ENCODE assay signal across 13 cellular contexts in the genomic region with DNA sequence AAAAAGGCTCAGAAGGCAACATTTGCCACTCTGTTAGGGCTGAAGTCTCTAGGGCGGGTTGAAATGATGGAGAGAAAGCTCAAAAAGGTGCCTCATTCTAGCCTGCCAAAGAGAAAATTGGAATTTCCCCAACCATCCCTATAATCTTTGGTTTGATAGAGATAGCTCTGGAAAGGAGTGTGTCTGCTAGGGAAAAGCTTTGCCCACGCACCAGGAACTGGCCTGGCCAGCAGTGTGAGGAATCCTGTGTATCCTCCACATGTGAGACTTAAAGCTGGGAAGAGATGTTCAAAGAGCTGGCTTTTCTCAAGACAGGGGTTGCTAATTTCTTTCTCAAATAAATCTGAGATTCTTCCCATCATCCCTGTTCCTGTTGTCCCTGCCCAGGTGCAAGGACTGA.
DNase-seq lines count a peak whose midpoint lies in the region; ATAC-seq and TF ChIP-seq lines count a peak whose summit lies in the region.
"Had no signal": no experiment of that assay in that cellular context is flagged by ENCODE, and none has a peak within 500 bp of the region (broad histone marks: within the 10 kb centered on the region; RNA-seq: fewer than 3 reads in every experiment).

No MANE protein-coding gene starts in this region.

- H2BK120ac ChIP-seq in H9 (ENCODE audit: low read depth, low read length, poor library complexity, severe bottlenecking) = no peak overlapping the region

- no peak overlapping the region for H4K91ac ChIP-seq in H9 (ENCODE audit: insufficient read length, low read depth, low read length)

- H3K4me3 Mint-ChIP-seq in H9 = no peak overlapping the region
- no peak overlapping the region for H3K4me3 Mint-ChIP-seq in endodermal cell
- H3K4me3 Mint-ChIP-seq: CD4-positive, alpha-beta T cell had no signal

- H3K9me3 ChIP-seq in H9 (ENCODE audit: control insufficient read depth, low read depth, low read length) (no peaks in the 10 kb centered on the region), HUES64 (ENCODE audit: insufficient read depth, low read depth, low read length) (no peaks in the 10 kb centered on the region), endodermal cell (ENCODE audit: control insufficient read depth, low read length) (no peaks in the 10 kb centered on the region), GM23248 (ENCODE audit: low read depth) (no peaks in the 10 kb centered on the region)
- H3K9me3 ChIP-seq: BE2C, Caco-2, HAP-1 had no signal

- no peaks in the 10 kb centered on the region for H3F3A ChIP-seq in GM23248 (ENCODE audit: insufficient read depth)

- H3K9ac ChIP-seq in H9 (ENCODE audit: extremely low read depth, insufficient read length, low read length) (no peak overlapping the region), HUES64 (ENCODE audit: low read depth, low read length) (no peak overlapping the region), endodermal cell (ENCODE audit: extremely low read depth, low read length, poor library complexity, severe bottlenecking) (no peak overlapping the region), GM23248 (no peak overlapping the region)

- H3K4me3 ChIP-seq in HUES64 (ENCODE audit: low read length) = no peak overlapping the region
- H3K4me3 ChIP-seq in endodermal cell (ENCODE audit: low read length) = no peak overlapping the region
- H3K4me3 ChIP-seq in GM23248 = no peak overlapping the region
- H3K4me3 ChIP-seq: HAP-1 had no signal

- no peaks in the 10 kb centered on the region for H3K79me1 ChIP-seq in H9 (ENCODE audit: insufficient read depth, low read depth, low read length, poor library complexity, severe bottlenecking)

- TF ChIP-seq CTCF in H9 (conservative IDR thresholded peaks at IDR 0.05) (no peak), endodermal cell (conservative IDR thresholded peaks at IDR 0.05) (no peak)

- H3K36me3 ChIP-seq in HUES64 (ENCODE audit: insufficient read depth, low read length) (no peaks in the 10 kb centered on the region), endodermal cell (ENCODE audit: control insufficient read depth, insufficient read depth, low read length) (no peaks in the 10 kb centered on the region), GM23248 (ENCODE audit: low read depth) (no peaks in the 10 kb centered on the region)
- H3K36me3 ChIP-seq: BE2C, HAP-1 had no signal

- no peak overlapping the region for H4K8ac ChIP-seq in H9 (replicated peaks; ENCODE audit: insufficient read length, low read depth, low read length)

- H2BK20ac ChIP-seq in H9 (ENCODE audit: low read depth, low read length, poor library complexity, severe bottlenecking) = no peak overlapping the region

- H3K23ac ChIP-seq in H9 (ENCODE audit: insufficient read length, low read depth, low read length) = no peak overlapping the region

- H3K23me2 ChIP-seq in H9 (ENCODE audit: insufficient read length, low read depth, low read length, poor library complexity, severe bottlenecking) = no peaks in the 10 kb centered on the region

- H3K4me2 ChIP-seq in H9 (ENCODE audit: insufficient read depth, insufficient read length, low read length) (no peak overlapping the region), GM23248 (ENCODE audit: unreplicated experiment) (no peak overlapping the region)

- DNase-seq in H9 (no peak), endodermal cell (no peak), superior temporal gyrus (ENCODE audit: extremely low spot score) (peak; percentile 61), GM23248 (no peak)
- DNase-seq: BE2C; C1 segment of cervical spinal cord; Caco-2; CD4-positive, alpha-beta T cell; GOT3; KG1 had no signal

- H3K27ac ChIP-seq in H9 (ENCODE audit: insufficient read length, low read depth, low read length) = no peak overlapping the region
- peak overlapping the region; percentile 61 for H3K27ac ChIP-seq in HUES64 (ENCODE audit: low read depth, low read length)
- no peak overlapping the region for H3K27ac ChIP-seq in endodermal cell (ENCODE audit: low read depth, low read length)
- H3K27ac ChIP-seq in GM23248 = no peak overlapping the region

- H3K18ac ChIP-seq in H9 (ENCODE audit: insufficient read length, low read depth, low read length) = no peak overlapping the region

- peaks cover 22 to 34% of the 10 kb centered on the region in 2 experiments for H3K4me1 Mint-ChIP-seq in H9
- peaks cover 13% of the 10 kb centered on the region for H3K4me1 Mint-ChIP-seq in endodermal cell

- H3K9me2 ChIP-seq in GM23248 (ENCODE audit: insufficient read depth) = no peaks in the 10 kb centered on the region

- no peak overlapping the region for H3K56ac ChIP-seq in H9 (ENCODE audit: insufficient read length, low read depth, low read length)

- no peak overlapping the region for H4K5ac ChIP-seq in H9 (ENCODE audit: insufficient read length, low read depth, low read length)

- ATAC-seq in HG03135 (IDR thresholded peaks at IDR 0.05; ENCODE audit: unreplicated experiment) = no peak

- H3T11ph ChIP-seq in H9 (ENCODE audit: low read length) = no peak overlapping the region

- H3K36me3 Mint-ChIP-seq in H9 (ENCODE audit: insufficient read depth in 1 of 3, low read depth in 3 of 3) = peaks cover 0 to 11% (median 2%) of the 10 kb centered on the region in 3 experiments; a peak in 3 of 7 replicates
- H3K36me3 Mint-ChIP-seq in endodermal cell (ENCODE audit: low read depth) = no peaks in the 10 kb centered on the region

- H2BK15ac ChIP-seq in H9 (ENCODE audit: low read depth, low read length) = no peak overlapping the region

- H3K4ac ChIP-seq in H9 (ENCODE audit: low read depth, low read length) = no peak overlapping the region

- H3K9me3 Mint-ChIP-seq in H9 (peaks cover 6 to 7% of the 10 kb centered on the region in 2 experiments; a peak in 3 of 5 replicates), endodermal cell (no peaks in the 10 kb centered on the region)

- no peaks in the 10 kb centered on the region for H3K27me3 ChIP-seq in H9 (ENCODE audit: insufficient read depth, low read length)
- no peaks in the 10 kb centered on the region for H3K27me3 ChIP-seq in HUES64 (ENCODE audit: insufficient read depth, low read length)
- H3K27me3 ChIP-seq in endodermal cell (ENCODE audit: control insufficient read depth, insufficient read depth, low read length, poor library complexity, severe bottlenecking) = no peaks in the 10 kb centered on the region
- no peaks in the 10 kb centered on the region for H3K27me3 ChIP-seq in GM23248 (replicated peaks; ENCODE audit: insufficient read depth)
- H3K27me3 ChIP-seq: BE2C had no signal

- H2BK12ac ChIP-seq in H9 (ENCODE audit: insufficient read length, low read depth, low read length) = no peak overlapping the region

- no peaks in the 10 kb centered on the region; the same call in 1 of the 2 replicates for H3K4me1 ChIP-seq in H9 (ENCODE audit: insufficient read depth, low read length)
- H3K4me1 ChIP-seq in HUES64 (ENCODE audit: insufficient read depth, low read length) = peaks cover 16% of the 10 kb centered on the region; the same call in 1 of the 2 replicates
- H3K4me1 ChIP-seq in endodermal cell (ENCODE audit: control insufficient read depth, insufficient read depth, low read length) = peaks cover 15% of the 10 kb centered on the region
- H3K4me1 ChIP-seq in GM23248 (ENCODE audit: insufficient read depth) = no peaks in the 10 kb centered on the region
- H3K4me1 ChIP-seq: BE2C, Caco-2, HAP-1 had no signal

- H3K27ac Mint-ChIP-seq in H9 (peak overlapping the region in 2 of 3 experiments; percentile 81 to 91; a peak in 3 of 7 replicates), endodermal cell (peak overlapping the region; percentile 81)
- H3K27ac Mint-ChIP-seq: CD4-positive, alpha-beta T cell had no signal

- H3K14ac ChIP-seq in H9 (ENCODE audit: insufficient read depth, low read length) = no peak overlapping the region

- H3K79me2 ChIP-seq in H9 (ENCODE audit: insufficient read depth, low read length) = no peaks in the 10 kb centered on the region
- H3K79me2 ChIP-seq in GM23248 (ENCODE audit: insufficient read depth) = no peaks in the 10 kb centered on the region

- H2AK5ac ChIP-seq in H9 (ENCODE audit: insufficient read length, low read length) = no peak overlapping the region

- in situ Hi-C loops in GM23248 (cut with MboI) = no loop called here

- H4K20me1 ChIP-seq in H9 (ENCODE audit: control insufficient read depth, insufficient read depth, insufficient read length) = no peaks in the 10 kb centered on the region
- H4K20me1 ChIP-seq in GM23248 (ENCODE audit: insufficient read depth) = no peaks in the 10 kb centered on the region

- no peak overlapping the region for H2BK5ac ChIP-seq in H9 (ENCODE audit: insufficient read length, low read length)

- WGBS in H9 (ENCODE audit: extremely low coverage, insufficient read length, low lambda C conversion rate) = no CpG with 5 or more reads among the region's 2 CpGs
- 98% methylated on average over 2 of the region's 2 CpGs for WGBS in HUES64
- 76 to 94% methylated on average over 2 of the region's 2 CpGs for WGBS in endodermal cell (ENCODE audit: insufficient coverage in 1 of 2, insufficient read length in 1 of 2), 2 experiments
- 0 to 2% methylated on average over 2 of the region's 2 CpGs for WGBS in GM23248 (ENCODE audit: low coverage in 1 of 2, low lambda C conversion rate in 2 of 2, missing lambda C conversion rate in 2 of 2), 2 experiments

- no peaks in the 10 kb centered on the region; the same call in 1 of the 2 replicates for H3K27me3 Mint-ChIP-seq in H9 (ENCODE audit: low read depth)
- H3K27me3 Mint-ChIP-seq in endodermal cell (ENCODE audit: insufficient read depth) = no peaks in the 10 kb centered on the region
- H3K27me3 Mint-ChIP-seq: CD4-positive, alpha-beta T cell had no signal

- H2AFZ ChIP-seq in H9 (ENCODE audit: low read length) = no peak overlapping the region
- H2AFZ ChIP-seq in GM23248 = no peak overlapping the region
